In the genomic region with DNA sequence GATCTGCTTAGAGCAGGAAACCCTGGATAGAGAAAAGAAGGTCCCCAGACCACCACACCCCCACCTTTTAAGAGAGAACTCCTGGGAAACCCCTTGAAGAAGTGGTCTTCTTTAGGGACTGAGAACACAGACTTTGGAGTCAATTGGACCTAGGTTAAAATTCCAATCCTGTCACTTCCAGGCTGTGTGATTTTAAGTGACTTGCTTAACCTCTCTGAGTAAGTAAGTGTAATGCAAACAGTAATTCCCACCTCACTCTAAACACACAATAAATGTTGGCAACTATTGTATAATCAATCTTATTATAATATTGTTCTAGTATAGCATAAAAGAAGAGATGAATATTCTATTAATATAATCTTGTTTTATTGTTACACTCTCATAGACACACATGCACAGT, we compare ENCODE assay signal across 12 cellular contexts. TPM values are rescaled to one million over a fixed set of nuclear protein-coding genes. Genes with fewer than 3 reads are reported as not detected.
DNase-seq lines count a peak whose midpoint lies in the region; ATAC-seq, FAIRE-seq and TF ChIP-seq lines count a peak whose summit lies in the region.
"Had no signal": no experiment of that assay in that cellular context is flagged by ENCODE, and none has a peak within 500 bp of the region (broad histone marks: within the 10 kb centered on the region; RNA-seq: fewer than 3 reads in every experiment).

No MANE protein-coding gene starts in this region.

- peaks cover 21% of the 10 kb centered on the region for H3K36me3 Mint-ChIP-seq in central memory CD8-positive, alpha-beta T cell (ENCODE audit: insufficient read depth)

- peaks cover 50% of the 10 kb centered on the region for H3K4me1 Mint-ChIP-seq in central memory CD8-positive, alpha-beta T cell

- H3K4me1 ChIP-seq in DOHH2 (ENCODE audit: control insufficient read depth, low read length) (peaks cover 75% of the 10 kb centered on the region), MM.1S (ENCODE audit: low read length) (peaks cover 20% of the 10 kb centered on the region), osteoblast (ENCODE audit: insufficient read depth, low read length) (peaks cover 30% of the 10 kb centered on the region), suprapubic skin (peaks cover 73% of the 10 kb centered on the region), aorta (ENCODE audit: control insufficient read depth in 1 of 2, insufficient read depth in 2 of 2, low read length in 2 of 2) (no peaks in the 10 kb centered on the region)

- ATAC-seq in central memory CD8-positive, alpha-beta T cell (replicated peaks; ENCODE audit: extremely low read depth, poor library complexity, severe bottlenecking): no peak
- ATAC-seq in HG03469 (IDR thresholded peaks at IDR 0.05; ENCODE audit: unreplicated experiment) (no peak), aorta (ENCODE audit: low FRiP score) (no peak)
- ATAC-seq: left lobe of liver, pancreas had no signal

- H3K9me3 Mint-ChIP-seq in central memory CD8-positive, alpha-beta T cell: no peaks in the 10 kb centered on the region

- peak overlapping the region; percentile 75 for H3K27ac Mint-ChIP-seq in central memory CD8-positive, alpha-beta T cell (ENCODE audit: low read depth)

- H3K4me3 ChIP-seq in DOHH2 (ENCODE audit: low read length) (peak overlapping the region; percentile 96), MM.1S (ENCODE audit: low read length) (peak overlapping the region; percentile 74; the same call in 1 of the 2 replicates), osteoblast (ENCODE audit: insufficient read depth, low read length) (no peak overlapping the region), suprapubic skin (no peak overlapping the region), aorta (ENCODE audit: low read length in 2 of 2) (no peak overlapping the region)
- H3K4me3 ChIP-seq: MG63 had no signal

- H3K4me2 ChIP-seq in DOHH2 (ENCODE audit: low read length): peak overlapping the region; percentile 98
- H3K4me2 ChIP-seq in MM.1S (ENCODE audit: low read depth, low read length): peak overlapping the region; percentile 99
- peak overlapping the region; percentile 85 for H3K4me2 ChIP-seq in osteoblast (ENCODE audit: insufficient read depth, low read length)

- H3K27me3 ChIP-seq in DOHH2 (ENCODE audit: control insufficient read depth, low read length): no peaks in the 10 kb centered on the region
- H3K27me3 ChIP-seq in MM.1S (replicated peaks; ENCODE audit: insufficient read depth, low read length): no peaks in the 10 kb centered on the region
- no peaks in the 10 kb centered on the region for H3K27me3 ChIP-seq in osteoblast (ENCODE audit: insufficient read depth, low read length)
- no peaks in the 10 kb centered on the region for H3K27me3 ChIP-seq in suprapubic skin
- no peaks in the 10 kb centered on the region for H3K27me3 ChIP-seq in aorta (ENCODE audit: control insufficient read depth in 1 of 2, insufficient read depth in 2 of 2, low read length in 1 of 2)
- H3K27me3 ChIP-seq: MG63, pancreas had no signal

- H2AFZ ChIP-seq in MM.1S (ENCODE audit: low read length) (no peak overlapping the region), osteoblast (ENCODE audit: low read length) (no peak overlapping the region)

- H3K9ac ChIP-seq in MM.1S (ENCODE audit: low read length): peak overlapping the region; percentile 16; the same call in 1 of the 2 replicates

- TF ChIP-seq POLR2A in suprapubic skin (IDR thresholded peaks at IDR 0.05): no peak

- no peak for FAIRE-seq in urothelium cell line (lab: Jason Lieb, UNC)
- FAIRE-seq: pancreas had no signal

- no peaks in the 10 kb centered on the region for H3K9me2 ChIP-seq in DOHH2 (replicated peaks; ENCODE audit: control insufficient read depth, low read length)
- H3K9me2 ChIP-seq in MM.1S (replicated peaks; ENCODE audit: insufficient read depth, low read length): no peaks in the 10 kb centered on the region

- H4K20me1 ChIP-seq in DOHH2 (ENCODE audit: control insufficient read depth, insufficient read depth, low read depth, low read length): no peaks in the 10 kb centered on the region
- H4K20me1 ChIP-seq in MM.1S (ENCODE audit: insufficient read depth, low read length): no peaks in the 10 kb centered on the region
- peaks cover 22% of the 10 kb centered on the region for H4K20me1 ChIP-seq in osteoblast (ENCODE audit: insufficient read depth, low read length)

- H3K79me2 ChIP-seq in DOHH2 (ENCODE audit: control insufficient read depth, low read length) (peaks cover 68% of the 10 kb centered on the region), MM.1S (ENCODE audit: low read length) (peaks cover 53% of the 10 kb centered on the region), osteoblast (ENCODE audit: insufficient read depth, low read length) (peaks cover 40% of the 10 kb centered on the region)

- H3K27me3 Mint-ChIP-seq in central memory CD8-positive, alpha-beta T cell: no peaks in the 10 kb centered on the region

- DNase-seq in MM.1S: no peak
- DNase-seq in central memory CD8-positive, alpha-beta T cell (ENCODE audit: low spot score in 2 of 2): no peak
- DNase-seq in osteoblast (ENCODE audit: insufficient read length, low spot score, missing footprints): no peak
- no peak for DNase-seq in urothelium cell line (ENCODE audit: low spot score)
- no peak for DNase-seq in suprapubic skin (ENCODE audit: low spot score in 2 of 2)
- no peak for DNase-seq in aorta
- DNase-seq: MG63, SIG-M5 had no signal

- TF ChIP-seq EP300 in suprapubic skin (IDR thresholded peaks at IDR 0.05): no peak

- no peaks in the 10 kb centered on the region; the same call in 1 of the 2 replicates for H3F3A ChIP-seq in DOHH2 (ENCODE audit: control insufficient read depth, insufficient read depth)
- peaks cover 19% of the 10 kb centered on the region for H3F3A ChIP-seq in MM.1S (ENCODE audit: insufficient read depth, low read length)

- H3K9me3 ChIP-seq in DOHH2 (ENCODE audit: control insufficient read depth, insufficient read depth, low read length) (no peaks in the 10 kb centered on the region), MM.1S (replicated peaks; ENCODE audit: insufficient read depth, low read length) (no peaks in the 10 kb centered on the region), osteoblast (ENCODE audit: low read depth, low read length) (no peaks in the 10 kb centered on the region), suprapubic skin (no peaks in the 10 kb centered on the region), aorta (ENCODE audit: control insufficient read depth, low read length) (no peaks in the 10 kb centered on the region)
- H3K9me3 ChIP-seq: MG63, pancreas had no signal

- H3K36me3 ChIP-seq in DOHH2 (ENCODE audit: control insufficient read depth, low read length): peaks cover 38% of the 10 kb centered on the region
- no peaks in the 10 kb centered on the region for H3K36me3 ChIP-seq in MM.1S (replicated peaks; ENCODE audit: insufficient read depth, low read length)
- no peaks in the 10 kb centered on the region for H3K36me3 ChIP-seq in osteoblast (ENCODE audit: insufficient read depth, low read length)
- no peaks in the 10 kb centered on the region for H3K36me3 ChIP-seq in suprapubic skin
- no peaks in the 10 kb centered on the region for H3K36me3 ChIP-seq in aorta (ENCODE audit: control insufficient read depth in 1 of 2, insufficient read depth in 2 of 2, low read length in 1 of 2)
- H3K36me3 ChIP-seq: MG63, pancreas had no signal

- TF ChIP-seq CTCF in DOHH2 (IDR thresholded peaks at IDR 0.05; ENCODE audit: low read depth, low read length, poor library complexity, severe bottlenecking): no peak
- no peak for TF ChIP-seq CTCF in MM.1S (IDR thresholded peaks at IDR 0.05; ENCODE audit: low read length)
- TF ChIP-seq CTCF in osteoblast (IDR thresholded peaks at IDR 0.05; ENCODE audit: extremely low read depth, low read depth, low read length): no peak
- TF ChIP-seq CTCF in suprapubic skin (IDR thresholded peaks at IDR 0.05): no peak

- intact Hi-C loops in aorta (cut with DNase I): no loop called here

- H3K27ac ChIP-seq in DOHH2 (ENCODE audit: low read depth, low read length) (peak overlapping the region; percentile 94), MM.1S (ENCODE audit: low read length) (peak overlapping the region; percentile 80; the same call in 1 of the 2 replicates), osteoblast (ENCODE audit: low read depth, low read length) (no peak overlapping the region), suprapubic skin (no peak overlapping the region), aorta (ENCODE audit: low read depth in 1 of 2, low read length in 2 of 2) (no peak overlapping the region)

- peak overlapping the region; percentile 28 for H3K4me3 Mint-ChIP-seq in central memory CD8-positive, alpha-beta T cell

RNA-seq across cellular contexts. Expression of gene TFEB, which starts 3.3 kb away (rescaled TPM):
- total RNA-seq in osteoblast (5.1 and 5.6 TPM in 2 replicates), suprapubic skin (10 to 100 TPM; 19.0 to 23.3 (median 21.6) TPM), aorta (10 to 100 TPM; 22.2 to 32.1 TPM)
- 10 to 100 TPM in 1 of 2 donors, 1 to 10 TPM in 1; 7.3 to 20.9 TPM for polyA plus RNA-seq in aorta

RNA-seq across cellular contexts. Expression of gene PGC, which starts 15.0 kb away (rescaled TPM):
- total RNA-seq in osteoblast: not detected in 2 replicates
- not detected for total RNA-seq in suprapubic skin
- under 1 TPM; 0.33 to 0.65 TPM for total RNA-seq in aorta
- polyA plus RNA-seq in aorta: 1 to 10 TPM; 1.1 to 2.5 TPM

RNA-seq across cellular contexts. Expression of gene FRS3, which starts 47.6 kb away (rescaled TPM):
- 1.5 and 1.8 TPM in 2 replicates for total RNA-seq in osteoblast
- 1 to 10 TPM; 1.9 to 3.9 (median 3.7) TPM for total RNA-seq in suprapubic skin
- total RNA-seq in aorta: 1 to 10 TPM; 3.7 to 5.4 TPM
- polyA plus RNA-seq in aorta: 10 to 100 TPM in 1 of 2 donors, 1 to 10 TPM in 1; 1.0 to 16.2 TPM

RNA-seq across cellular contexts. Expression of gene PRICKLE4, which starts 48.4 kb away (rescaled TPM):
- total RNA-seq in osteoblast: 0.59 TPM in 1 of 2 replicates, not detected in the other
- total RNA-seq in suprapubic skin: 1 to 10 TPM in 2 of 4 donors, under 1 TPM in 1, not detected in 1; 0.34 to 4.6 (median 3.6) TPM
- 1 to 10 TPM; 3.5 to 8.8 TPM for total RNA-seq in aorta
- polyA plus RNA-seq in aorta: 1 to 10 TPM in 1 of 2 donors, under 1 TPM in 1; 0.61 to 1.5 TPM

RNA-seq across cellular contexts. Expression of gene TOMM6, which starts 55.3 kb away (rescaled TPM):
- total RNA-seq in osteoblast (37.4 and 54.6 TPM in 2 replicates), suprapubic skin (100 to 1,000 TPM in 3 of 4 donors, 10 to 100 TPM in 1; 50.2 to 165 (median 136) TPM), aorta (10 to 100 TPM; 74.8 to 75.5 TPM)
- polyA plus RNA-seq in aorta: 100 to 1,000 TPM; 213 to 236 TPM

Comparison
In these comparisons a context has a peak if more than half of its experiments do, and no peak if none do; other contexts are left out.
1. H3K27ac ChIP-seq: peak in DOHH2 (single experiment) and MM.1S (single experiment); none in osteoblast (single experiment), suprapubic skin (single experiment) and aorta (0 of 2).
2. H3K4me3 ChIP-seq: peak in DOHH2 (single experiment) and MM.1S (single experiment); none in osteoblast (single experiment), suprapubic skin (single experiment) and aorta (0 of 2).
3. Peak in every context shown above with its lines, with median percentiles within 50 percentile points of each other: H3K4me2 ChIP-seq.